In genomic region chr12:121805800-121806555, GRCh38 we compare ENCODE assay signal across 9 cellular contexts. TPM values are rescaled to one million over a fixed set of nuclear protein-coding genes. Genes with fewer than 3 reads are reported as not detected.
DNase-seq lines count a peak whose midpoint lies in the region; ATAC-seq, FAIRE-seq and TF ChIP-seq lines count a peak whose summit lies in the region.
"Had no signal": no experiment of that assay in that cellular context is flagged by ENCODE, and none has a peak within 500 bp of the region (broad histone marks: within the 10 kb centered on the region; RNA-seq: fewer than 3 reads in every experiment).

No MANE protein-coding gene starts in this region.

- H3K27me3 Mint-ChIP-seq in activated T-helper 17 cell treated with anti-CD3 and anti-CD28 coated beads, Interleukin-2, amount 50 U/mL, for 72 hours = no peaks in the 10 kb centered on the region

- peak overlapping the region; percentile 89 for H3K4me3 Mint-ChIP-seq in activated T-helper 17 cell treated with anti-CD3 and anti-CD28 coated beads, Interleukin-2, amount 50 U/mL, for 72 hours

- TF ChIP-seq CTCF in heart right ventricle (IDR thresholded peaks at IDR 0.05) = no peak
- no peak for TF ChIP-seq CTCF in kidney (IDR thresholded peaks at IDR 0.05; ENCODE audit: borderline replicate concordance, extremely low read depth, insufficient read depth)

- no peak for DNase-seq in heart right ventricle
- DNase-seq in cardiac septum (ENCODE audit: low spot score) = no peak
- DNase-seq in kidney = peak; percentile 75
- no peak for DNase-seq in HTR-8/SVneo (ENCODE audit: insufficient read length, low spot score)
- no peak for DNase-seq in GF-D8 (lab: John Stamatoyannopoulos, UW)

- H3K9ac ChIP-seq in kidney (ENCODE audit: low read length in 2 of 2) (peak overlapping the region; percentile 44 to 80), subcutaneous abdominal adipose tissue (ENCODE audit: low read length in 5 of 5) (peak overlapping the region in 4 of 5 donors; percentile 62 to 84 (median 72))

- peaks cover 0 to 47% (median 18%) of the 10 kb centered on the region in 9 donors for H3K36me3 ChIP-seq in heart right ventricle
- H3K36me3 ChIP-seq in kidney (ENCODE audit: control insufficient read depth in 1 of 2, insufficient read depth in 2 of 2, low read length in 2 of 2) = peaks cover 8 to 29% of the 10 kb centered on the region in 2 donors
- H3K36me3 ChIP-seq in subcutaneous abdominal adipose tissue (ENCODE audit: control insufficient read depth in 5 of 5, insufficient read depth in 5 of 5, low read length in 5 of 5) = peaks cover 0 to 40% (median 31%) of the 10 kb centered on the region in 5 donors

- ATAC-seq in heart right ventricle (no peak), HG02938 (IDR thresholded peaks at IDR 0.05; ENCODE audit: unreplicated experiment) (no peak)
- no peak for ATAC-seq in activated T-helper 17 cell treated with anti-CD3 and anti-CD28 coated beads, Interleukin-2, amount 50 U/mL, for 72 hours (replicated peaks)

- WGBS in heart right ventricle, 2 donors = 2 to 7% methylated on average over 23 of the region's 23 CpGs

- H3K4me1 Mint-ChIP-seq in activated T-helper 17 cell treated with anti-CD3 and anti-CD28 coated beads, Interleukin-2, amount 50 U/mL, for 72 hours = peaks cover 9% of the 10 kb centered on the region

- peak overlapping the region; percentile 80 for H3K27ac Mint-ChIP-seq in activated T-helper 17 cell treated with anti-CD3 and anti-CD28 coated beads, Interleukin-2, amount 50 U/mL, for 72 hours

- H3K4me3 ChIP-seq in heart right ventricle = peak overlapping the region; percentile 65 to 87 (median 76)
- H3K4me3 ChIP-seq in kidney (ENCODE audit: low read length in 2 of 2) = peak overlapping the region; percentile 41 to 64
- peak overlapping the region; percentile 69 to 80 (median 71) for H3K4me3 ChIP-seq in subcutaneous abdominal adipose tissue (ENCODE audit: low read depth in 1 of 5, low read length in 5 of 5)

- intact Hi-C loops in heart right ventricle (cut with DNase I) (no loop called here), cardiac septum (cut with DNase I) (no loop called here), kidney (cut with DNase I) (no loop called here)

- H3K27me3 ChIP-seq in heart right ventricle = no peaks in the 10 kb centered on the region
- no peaks in the 10 kb centered on the region for H3K27me3 ChIP-seq in subcutaneous abdominal adipose tissue (ENCODE audit: control insufficient read depth in 5 of 5, insufficient read depth in 4 of 5, low read length in 5 of 5)

- FAIRE-seq in kidney (lab: Jason Lieb, UNC) (no peak), HTR-8/SVneo (lab: Jason Lieb, UNC) (no peak)
- FAIRE-seq: colon had no signal

- peaks cover 78% of the 10 kb centered on the region for H3K36me3 Mint-ChIP-seq in activated T-helper 17 cell treated with anti-CD3 and anti-CD28 coated beads, Interleukin-2, amount 50 U/mL, for 72 hours (ENCODE audit: low read depth)

- H3K27ac ChIP-seq in heart right ventricle (peak overlapping the region in 7 of 10 donors; percentile 34 to 100 (median 100)), kidney (ENCODE audit: low read depth in 2 of 2, low read length in 2 of 2) (peak overlapping the region in 1 of 2 donors; percentile 55), subcutaneous abdominal adipose tissue (ENCODE audit: low read depth, low read length) (peak overlapping the region; percentile 76)

- peaks cover 20 to 48% (median 37%) of the 10 kb centered on the region in 9 donors for H3K4me1 ChIP-seq in heart right ventricle
- peaks cover 3 to 22% of the 10 kb centered on the region in 2 donors for H3K4me1 ChIP-seq in kidney (ENCODE audit: control insufficient read depth in 1 of 2, insufficient read depth in 1 of 2, low read depth in 1 of 2, low read length in 2 of 2)
- peaks cover 8 to 62% (median 56%) of the 10 kb centered on the region in 5 donors for H3K4me1 ChIP-seq in subcutaneous abdominal adipose tissue (ENCODE audit: control insufficient read depth in 5 of 5, insufficient read depth in 5 of 5, low read length in 5 of 5)

- no peaks in the 10 kb centered on the region for H3K9me3 ChIP-seq in heart right ventricle
- no peaks in the 10 kb centered on the region for H3K9me3 ChIP-seq in kidney (ENCODE audit: control insufficient read depth in 1 of 2, low read length in 2 of 2)
- no peaks in the 10 kb centered on the region for H3K9me3 ChIP-seq in subcutaneous abdominal adipose tissue (ENCODE audit: control insufficient read depth in 5 of 5, low read length in 5 of 5)

- no peaks in the 10 kb centered on the region for H3K9me3 Mint-ChIP-seq in activated T-helper 17 cell treated with anti-CD3 and anti-CD28 coated beads, Interleukin-2, amount 50 U/mL, for 72 hours

RNA-seq across cellular contexts. Expression of gene SETD1B, which starts 2.2 kb away (rescaled TPM):
- 10 to 100 TPM; 10.3 to 14.8 (median 11.2) TPM for total RNA-seq in heart right ventricle
- 10 to 100 TPM in 1 of 2 donors, 1 to 10 TPM in 1; 2.8 to 11.9 TPM for polyA plus RNA-seq in heart right ventricle
- total RNA-seq in cardiac septum = 13.0 TPM
- 10 to 100 TPM; 14.7 to 23.4 TPM for total RNA-seq in activated T-helper 17 cell treated with anti-CD3 and anti-CD28 coated beads, Interleukin-2, amount 50 U/mL, for 72 hours
- 34.5 TPM for total RNA-seq in kidney
- 3.5 TPM for polyA plus RNA-seq in kidney (ENCODE audit: insufficient read depth, low read depth, low replicate concordance)

RNA-seq across cellular contexts. Expression of gene RHOF, which starts 12.5 kb away (rescaled TPM):
- 10 to 100 TPM; 19.8 to 45.6 (median 27.2) TPM for total RNA-seq in heart right ventricle
- 10 to 100 TPM; 16.5 to 16.6 TPM for polyA plus RNA-seq in heart right ventricle
- total RNA-seq in cardiac septum = 20.9 TPM
- 100 to 1,000 TPM; 103 to 123 TPM for total RNA-seq in activated T-helper 17 cell treated with anti-CD3 and anti-CD28 coated beads, Interleukin-2, amount 50 U/mL, for 72 hours
- total RNA-seq in kidney = 42.6 TPM
- 23.9 TPM for polyA plus RNA-seq in kidney (ENCODE audit: insufficient read depth, low read depth, low replicate concordance)

RNA-seq across cellular contexts. Expression of gene HPD, which starts 52.7 kb away (rescaled TPM):
- total RNA-seq in heart right ventricle (1 to 10 TPM in 6 of 10 donors, under 1 TPM in 4; 0.24 to 3.4 (median 1.2) TPM), cardiac septum (1.3 TPM), kidney (4.6 TPM)
- polyA plus RNA-seq in heart right ventricle (1 to 10 TPM; 1.0 to 1.3 TPM), kidney (ENCODE audit: insufficient read depth, low read depth, low replicate concordance) (393 TPM)
- total RNA-seq in activated T-helper 17 cell treated with anti-CD3 and anti-CD28 coated beads, Interleukin-2, amount 50 U/mL, for 72 hours = not detected
